In the genomic region with DNA sequence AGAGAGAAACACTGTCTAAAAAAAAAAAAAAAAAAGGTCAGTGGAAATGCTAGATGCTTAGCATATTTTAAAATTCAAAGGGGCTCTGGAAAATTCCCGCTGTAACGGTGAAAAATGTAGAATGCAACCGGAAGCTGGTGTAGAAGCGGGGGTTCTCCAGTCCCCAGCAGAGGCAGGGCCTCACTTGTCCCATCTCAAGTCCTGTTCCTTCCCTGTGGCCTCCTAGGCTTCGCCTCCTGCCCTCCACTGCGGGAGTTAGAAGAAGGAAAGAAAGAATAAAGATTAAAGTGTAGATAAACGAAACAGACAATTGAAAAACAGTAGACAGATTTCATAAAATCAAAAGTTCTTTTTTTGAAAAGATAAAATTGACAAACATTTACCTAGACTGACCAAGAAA, we compare ENCODE assay signal across 2 cellular contexts.
TF ChIP-seq lines count a peak whose summit lies in the region.

No MANE protein-coding gene starts in this region.

TF ChIP-seq in SK-N-SH, 30 proteins besides CTCF, POLR2A, EP300 and RAD21 (continued from another document):
- TF ChIP-seq MXI1 (IDR thresholded peaks at IDR 0.05; ENCODE audit: low read depth, low read length) (no peak), TAF1 (IDR thresholded peaks at IDR 0.05; ENCODE audit: borderline replicate concordance, low read depth, low read length) (no peak), TCF12 (IDR thresholded peaks at IDR 0.05) (no peak), CHD2 (IDR thresholded peaks at IDR 0.05; ENCODE audit: low read length, partially characterized antibody) (no peak), FOSL2 (IDR thresholded peaks at IDR 0.05; ENCODE audit: borderline replicate concordance, low read depth) (no peak), NFIC (IDR thresholded peaks at IDR 0.05; ENCODE audit: borderline replicate concordance) (no peak), YY1 (IDR thresholded peaks at IDR 0.05; ENCODE audit: low read depth) (no peak), GATA2 (CRISPR knock-in tag; IDR thresholded peaks at IDR 0.05) (no peak), JUND (IDR thresholded peaks at IDR 0.05) (no peak), RFX5 (IDR thresholded peaks at IDR 0.05; ENCODE audit: low read length) (no peak)
- TF ChIP-seq, protein P1, sequence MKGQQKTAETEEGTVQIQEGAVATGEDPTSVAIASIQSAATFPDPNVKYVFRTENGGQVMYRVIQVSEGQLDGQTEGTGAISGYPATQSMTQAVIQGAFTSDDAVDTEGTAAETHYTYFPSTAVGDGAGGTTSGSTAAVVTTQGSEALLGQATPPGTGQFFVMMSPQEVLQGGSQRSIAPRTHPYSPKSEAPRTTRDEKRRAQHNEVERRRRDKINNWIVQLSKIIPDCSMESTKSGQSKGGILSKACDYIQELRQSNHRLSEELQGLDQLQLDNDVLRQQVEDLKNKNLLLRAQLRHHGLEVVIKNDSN (IDR thresholded peaks at IDR 0.05; ENCODE audit: borderline replicate concordance, low read depth): no peak
- TF ChIP-seq, protein P2, sequence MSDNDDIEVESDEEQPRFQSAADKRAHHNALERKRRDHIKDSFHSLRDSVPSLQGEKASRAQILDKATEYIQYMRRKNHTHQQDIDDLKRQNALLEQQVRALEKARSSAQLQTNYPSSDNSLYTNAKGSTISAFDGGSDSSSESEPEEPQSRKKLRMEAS (IDR thresholded peaks at IDR 0.05; ENCODE audit: low read depth): no peak
- TF ChIP-seq, protein P3, sequence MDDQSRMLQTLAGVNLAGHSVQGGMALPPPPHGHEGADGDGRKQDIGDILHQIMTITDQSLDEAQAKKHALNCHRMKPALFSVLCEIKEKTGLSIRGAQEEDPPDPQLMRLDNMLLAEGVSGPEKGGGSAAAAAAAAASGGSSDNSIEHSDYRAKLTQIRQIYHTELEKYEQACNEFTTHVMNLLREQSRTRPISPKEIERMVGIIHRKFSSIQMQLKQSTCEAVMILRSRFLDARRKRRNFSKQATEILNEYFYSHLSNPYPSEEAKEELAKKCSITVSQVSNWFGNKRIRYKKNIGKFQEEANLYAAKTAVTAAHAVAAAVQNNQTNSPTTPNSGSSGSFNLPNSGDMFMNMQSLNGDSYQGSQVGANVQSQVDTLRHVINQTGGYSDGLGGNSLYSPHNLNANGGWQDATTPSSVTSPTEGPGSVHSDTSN (IDR thresholded peaks at IDR 0.05): no peak

TF ChIP-seq in SK-N-SH treated with all-trans-retinoic acid at 6 μM for 48 hours, 23 proteins besides CTCF, POLR2A, EP300 and RAD21 (continued from another document):
- TF ChIP-seq ZFP3 (CRISPR knock-in tag; IDR thresholded peaks at IDR 0.05) (no peak), BACH2 (CRISPR knock-in tag; IDR thresholded peaks at IDR 0.05; ENCODE audit: borderline replicate concordance) (no peak), ZFP30 (CRISPR knock-in tag; IDR thresholded peaks at IDR 0.05) (no peak), ZC3H10 (CRISPR knock-in tag; IDR thresholded peaks at IDR 0.05) (no peak), ISL1 (CRISPR knock-in tag; IDR thresholded peaks at IDR 0.05) (no peak), ZNF565 (CRISPR knock-in tag; conservative IDR thresholded peaks at IDR 0.05; ENCODE audit: low read depth) (no peak)
- TF ChIP-seq, protein P4, sequence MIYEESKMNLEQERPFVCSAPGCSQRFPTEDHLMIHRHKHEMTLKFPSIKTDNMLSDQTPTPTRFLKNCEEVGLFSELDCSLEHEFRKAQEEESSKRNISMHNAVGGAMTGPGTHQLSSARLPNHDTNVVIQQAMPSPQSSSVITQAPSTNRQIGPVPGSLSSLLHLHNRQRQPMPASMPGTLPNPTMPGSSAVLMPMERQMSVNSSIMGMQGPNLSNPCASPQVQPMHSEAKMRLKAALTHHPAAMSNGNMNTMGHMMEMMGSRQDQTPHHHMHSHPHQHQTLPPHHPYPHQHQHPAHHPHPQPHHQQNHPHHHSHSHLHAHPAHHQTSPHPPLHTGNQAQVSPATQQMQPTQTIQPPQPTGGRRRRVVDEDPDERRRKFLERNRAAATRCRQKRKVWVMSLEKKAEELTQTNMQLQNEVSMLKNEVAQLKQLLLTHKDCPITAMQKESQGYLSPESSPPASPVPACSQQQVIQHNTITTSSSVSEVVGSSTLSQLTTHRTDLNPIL (CRISPR knock-in tag; IDR thresholded peaks at IDR 0.05; ENCODE audit: low read depth): no peak
- TF ChIP-seq, protein P5, sequence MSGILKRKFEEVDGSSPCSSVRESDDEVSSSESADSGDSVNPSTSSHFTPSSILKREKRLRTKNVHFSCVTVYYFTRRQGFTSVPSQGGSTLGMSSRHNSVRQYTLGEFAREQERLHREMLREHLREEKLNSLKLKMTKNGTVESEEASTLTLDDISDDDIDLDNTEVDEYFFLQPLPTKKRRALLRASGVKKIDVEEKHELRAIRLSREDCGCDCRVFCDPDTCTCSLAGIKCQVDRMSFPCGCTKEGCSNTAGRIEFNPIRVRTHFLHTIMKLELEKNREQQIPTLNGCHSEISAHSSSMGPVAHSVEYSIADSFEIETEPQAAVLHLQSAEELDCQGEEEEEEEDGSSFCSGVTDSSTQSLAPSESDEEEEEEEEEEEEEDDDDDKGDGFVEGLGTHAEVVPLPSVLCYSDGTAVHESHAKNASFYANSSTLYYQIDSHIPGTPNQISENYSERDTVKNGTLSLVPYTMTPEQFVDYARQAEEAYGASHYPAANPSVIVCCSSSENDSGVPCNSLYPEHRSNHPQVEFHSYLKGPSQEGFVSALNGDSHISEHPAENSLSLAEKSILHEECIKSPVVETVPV (CRISPR knock-in tag; IDR thresholded peaks at IDR 0.05): no peak
